In genomic region chr12:92107094-92107493, GRCh38 we compare ENCODE assay signal across 1 cellular context.
TF ChIP-seq lines count a peak whose summit lies in the region.

No MANE protein-coding gene starts in this region.

TF ChIP-seq in SK-N-SH, 30 proteins besides CTCF, POLR2A, EP300 and RAD21 (continued from another document):
- TF ChIP-seq RCOR1 (IDR thresholded peaks at IDR 0.05; ENCODE audit: low read length) (no peak), NRF1 (IDR thresholded peaks at IDR 0.05; ENCODE audit: low read depth, low read length) (no peak), USF2 (IDR thresholded peaks at IDR 0.05; ENCODE audit: borderline replicate concordance, low read depth, low read length) (no peak), FOXM1 (IDR thresholded peaks at IDR 0.05; ENCODE audit: low read depth) (no peak), NFIC (IDR thresholded peaks at IDR 0.05; ENCODE audit: borderline replicate concordance) (no peak), MAX (IDR thresholded peaks at IDR 0.05; ENCODE audit: low read depth) (no peak), PBX3 (IDR thresholded peaks at IDR 0.05) (no peak), ELF1 (IDR thresholded peaks at IDR 0.05) (no peak), EZH2phosphoT487 (IDR thresholded peaks at IDR 0.05; ENCODE audit: borderline replicate concordance, low read depth) (no peak), TCF12 (IDR thresholded peaks at IDR 0.05) (no peak), USF1 (IDR thresholded peaks at IDR 0.05; ENCODE audit: borderline replicate concordance, low read depth) (no peak), SMC3 (IDR thresholded peaks at IDR 0.05; ENCODE audit: low read depth, low read length) (no peak)
- TF ChIP-seq, protein P1, sequence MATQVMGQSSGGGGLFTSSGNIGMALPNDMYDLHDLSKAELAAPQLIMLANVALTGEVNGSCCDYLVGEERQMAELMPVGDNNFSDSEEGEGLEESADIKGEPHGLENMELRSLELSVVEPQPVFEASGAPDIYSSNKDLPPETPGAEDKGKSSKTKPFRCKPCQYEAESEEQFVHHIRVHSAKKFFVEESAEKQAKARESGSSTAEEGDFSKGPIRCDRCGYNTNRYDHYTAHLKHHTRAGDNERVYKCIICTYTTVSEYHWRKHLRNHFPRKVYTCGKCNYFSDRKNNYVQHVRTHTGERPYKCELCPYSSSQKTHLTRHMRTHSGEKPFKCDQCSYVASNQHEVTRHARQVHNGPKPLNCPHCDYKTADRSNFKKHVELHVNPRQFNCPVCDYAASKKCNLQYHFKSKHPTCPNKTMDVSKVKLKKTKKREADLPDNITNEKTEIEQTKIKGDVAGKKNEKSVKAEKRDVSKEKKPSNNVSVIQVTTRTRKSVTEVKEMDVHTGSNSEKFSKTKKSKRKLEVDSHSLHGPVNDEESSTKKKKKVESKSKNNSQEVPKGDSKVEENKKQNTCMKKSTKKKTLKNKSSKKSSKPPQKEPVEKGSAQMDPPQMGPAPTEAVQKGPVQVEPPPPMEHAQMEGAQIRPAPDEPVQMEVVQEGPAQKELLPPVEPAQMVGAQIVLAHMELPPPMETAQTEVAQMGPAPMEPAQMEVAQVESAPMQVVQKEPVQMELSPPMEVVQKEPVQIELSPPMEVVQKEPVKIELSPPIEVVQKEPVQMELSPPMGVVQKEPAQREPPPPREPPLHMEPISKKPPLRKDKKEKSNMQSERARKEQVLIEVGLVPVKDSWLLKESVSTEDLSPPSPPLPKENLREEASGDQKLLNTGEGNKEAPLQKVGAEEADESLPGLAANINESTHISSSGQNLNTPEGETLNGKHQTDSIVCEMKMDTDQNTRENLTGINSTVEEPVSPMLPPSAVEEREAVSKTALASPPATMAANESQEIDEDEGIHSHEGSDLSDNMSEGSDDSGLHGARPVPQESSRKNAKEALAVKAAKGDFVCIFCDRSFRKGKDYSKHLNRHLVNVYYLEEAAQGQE (IDR thresholded peaks at IDR 0.05; ENCODE audit: low read depth, low read length) = no peak
